ENCODE assay signal across 9 cellular contexts in the genomic region with DNA sequence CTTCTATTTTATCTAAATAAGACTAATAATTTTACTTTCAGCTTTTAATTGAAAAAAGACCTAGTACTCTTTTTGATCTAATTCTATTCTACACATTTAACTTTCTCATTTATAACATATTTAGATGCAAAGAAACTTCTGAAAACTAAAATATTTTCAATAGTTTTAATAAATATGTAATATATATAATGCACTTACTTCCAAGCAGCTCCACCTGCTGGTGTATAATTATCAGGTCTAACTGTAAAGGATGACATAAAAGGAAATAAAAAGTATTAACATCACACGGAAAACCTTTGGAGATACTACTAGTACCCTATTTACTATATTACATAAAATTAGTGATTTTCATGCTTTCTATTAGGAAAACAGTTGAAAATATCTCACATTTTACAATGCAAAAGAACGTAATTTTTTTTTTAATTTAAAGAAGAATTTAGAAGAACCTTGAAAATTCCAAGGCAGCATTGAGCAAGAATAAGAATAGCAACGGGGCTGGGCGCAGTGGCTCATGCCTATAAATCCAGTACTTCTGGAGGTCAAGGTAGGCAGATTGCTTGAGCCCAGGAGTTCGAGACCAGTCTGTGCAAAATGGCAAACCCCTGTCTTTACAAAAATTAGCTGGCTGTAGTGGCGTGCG. TPM values are rescaled to one million over a fixed set of nuclear protein-coding genes. Genes with fewer than 3 reads are reported as not detected.
DNase-seq lines count a peak whose midpoint lies in the region; ATAC-seq and TF ChIP-seq lines count a peak whose summit lies in the region.
"Had no signal": no experiment of that assay in that cellular context is flagged by ENCODE, and none has a peak within 500 bp of the region (broad histone marks: within the 10 kb centered on the region; RNA-seq: fewer than 3 reads in every experiment).

No MANE protein-coding gene starts in this region.

- TF ChIP-seq CTCF in cardiac muscle cell (IDR thresholded peaks at IDR 0.05; ENCODE audit: low read depth, low read length) (peak; percentile 41), upper lobe of right lung (IDR thresholded peaks at IDR 0.05) (peak; percentile 40), thyroid gland (IDR thresholded peaks at IDR 0.05) (peak in 2 of 6 experiments; percentile 10 to 24)

- no peak overlapping the region for H3K27ac ChIP-seq in cardiac muscle cell
- no peak overlapping the region for H3K27ac ChIP-seq in upper lobe of right lung
- H3K27ac ChIP-seq in thyroid gland, result no peak overlapping the region

- H3K4me1 ChIP-seq in cardiac muscle cell (ENCODE audit: low read depth) (peaks cover 7% of the 10 kb centered on the region), upper lobe of right lung (no peaks in the 10 kb centered on the region), thyroid gland (no peaks in the 10 kb centered on the region)

- ATAC-seq in left cardiac atrium, result no peak
- no peak for ATAC-seq in upper lobe of right lung
- ATAC-seq: left colon had no signal

- H3K9me3 ChIP-seq in cardiac muscle cell (ENCODE audit: low read depth), result no peaks in the 10 kb centered on the region
- H3K9me3 ChIP-seq in upper lobe of right lung, result no peaks in the 10 kb centered on the region
- no peaks in the 10 kb centered on the region for H3K9me3 ChIP-seq in thyroid gland

- intact Hi-C loops in left cardiac atrium (cut with DNase I) (no loop called here), upper lobe of right lung (cut with DNase I) (no loop called here), thyroid gland (cut with DNase I) (no loop called here)

- H3K27me3 ChIP-seq in cardiac muscle cell, result no peaks in the 10 kb centered on the region
- no peaks in the 10 kb centered on the region for H3K27me3 ChIP-seq in upper lobe of right lung
- H3K27me3 ChIP-seq in thyroid gland, result no peaks in the 10 kb centered on the region

- 72 to 82% methylated on average over 7 of the region's 7 CpGs for WGBS in thyroid gland, 2 donors

- no peak overlapping the region for H3K4me3 ChIP-seq in cardiac muscle cell
- H3K4me3 ChIP-seq in upper lobe of right lung, result no peak overlapping the region
- H3K4me3 ChIP-seq in thyroid gland (replicated peaks in 1 of 3), result no peak overlapping the region

- DNase-seq in cardiac muscle cell (ENCODE audit: low read depth in 1 of 2, low spot score in 1 of 2), result peak in 1 of 2 donors; percentile 35
- no peak for DNase-seq in left cardiac atrium
- peak; percentile 40 for DNase-seq in OCI-M1 (lab: John Stamatoyannopoulos, UW)
- DNase-seq in erythroblast (lab: John Stamatoyannopoulos, UW), result peak; percentile 12 to 39
- DNase-seq in upper lobe of right lung, result no peak
- no peak for DNase-seq in NCI-H2107 treated with DMSO at 0.1 percent for 48 hours (lab: John Stamatoyannopoulos, UW; ENCODE audit: unreplicated experiment)
- DNase-seq in thyroid gland, result no peak
- DNase-seq in ureter (ENCODE audit: low spot score), result no peak

- TF ChIP-seq POLR2A in erythroblast (IDR thresholded peaks at IDR 0.05; ENCODE audit: low read length) (no peak), thyroid gland (IDR thresholded peaks at IDR 0.05) (no peak)

- no peaks in the 10 kb centered on the region for H3K36me3 ChIP-seq in cardiac muscle cell
- H3K36me3 ChIP-seq in upper lobe of right lung, result no peaks in the 10 kb centered on the region
- no peaks in the 10 kb centered on the region for H3K36me3 ChIP-seq in thyroid gland

RNA-seq across cellular contexts. Expression of a gene that starts 10.2 kb away (rescaled TPM):
- total RNA-seq in cardiac muscle cell (3.0 and 3.6 TPM in 2 replicates), left cardiac atrium (not detected), upper lobe of right lung (not detected), thyroid gland (not detected), ureter (not detected)
- polyA plus RNA-seq in cardiac muscle cell, result 5.0 and 6.8 TPM in 2 replicates
- total RNA-seq: left colon had no signal

RNA-seq across cellular contexts. Expression of a gene that starts 50.6 kb away (rescaled TPM):
- 17.1 and 22.8 TPM in 2 replicates for total RNA-seq in cardiac muscle cell
- polyA plus RNA-seq in cardiac muscle cell, result 14.1 and 20.3 TPM in 2 replicates
- total RNA-seq in left cardiac atrium, result 10 to 100 TPM; 47.2 to 99.7 TPM
- total RNA-seq in upper lobe of right lung, result 165 TPM
- total RNA-seq in thyroid gland, result 100 to 1,000 TPM in 1 of 4 donors, 10 to 100 TPM in 3; 57.6 to 103 (median 77.3) TPM
- total RNA-seq in ureter, result 136 TPM

Comparison
In these comparisons a context has a peak if more than half of its experiments do, and no peak if none do; other contexts are left out.
1. DNase-seq: peak in OCI-M1 (single experiment) and erythroblast (2 of 2); none in left cardiac atrium (single experiment), upper lobe of right lung (single experiment), NCI-H2107 treated with DMSO at 0.1 percent for 48 hours (single experiment), thyroid gland (0 of 2) and ureter (single experiment).